Comparison of ENCODE assay signal across 37 cellular contexts in genomic region chr16:22675745-22676540, GRCh38.
"Had no signal": no experiment of that assay in that cellular context is flagged by ENCODE, and none has a peak within 500 bp of the region (broad histone marks: within the 10 kb centered on the region; RNA-seq: fewer than 3 reads in every experiment).

No MANE protein-coding gene starts in this region.

- H3K4me1 Mint-ChIP-seq: activated B cell treated with CpG ODN at 0.5 μM for 24 hours; activated CD8-positive, alpha-beta memory T cell treated with anti-CD3 and anti-CD28 coated beads, Interleukin-2, amount 10 ng/mL, durations not matched to agents 7 days and 5 days; activated naive CD8-positive, alpha-beta T cell treated with anti-CD3 and anti-CD28 coated beads for 36 hours; activated T-helper 17 cell treated with anti-CD3 and anti-CD28 coated beads, Interleukin-2, amount 50 U/mL, for 72 hours had no signal

- H3K4me3 Mint-ChIP-seq: activated B cell treated with CpG ODN at 0.5 μM for 24 hours; activated CD4-positive, alpha-beta memory T cell treated with anti-CD3 and anti-CD28 coated beads for 36 hours; activated CD8-positive, alpha-beta memory T cell treated with anti-CD3 and anti-CD28 coated beads, Interleukin-2, amount 10 ng/mL, durations not matched to agents 7 days and 5 days; activated naive CD8-positive, alpha-beta T cell treated with anti-CD3 and anti-CD28 coated beads for 36 hours; activated T-cell treated with anti-CD3 and anti-CD28 coated beads, Interleukin-2, amount 50 U/mL, for 72 hours; activated T-helper 17 cell treated with anti-CD3 and anti-CD28 coated beads, Interleukin-2, amount 50 U/mL, for 72 hours had no signal

- H3K36me3 Mint-ChIP-seq: activated CD4-positive, alpha-beta memory T cell treated with anti-CD3 and anti-CD28 coated beads for 36 hours; activated CD8-positive, alpha-beta memory T cell treated with anti-CD3 and anti-CD28 coated beads, Interleukin-2, amount 10 ng/mL, durations not matched to agents 7 days and 5 days; activated naive CD8-positive, alpha-beta T cell treated with anti-CD3 and anti-CD28 coated beads for 36 hours had no signal

- ATAC-seq: activated CD8-positive, alpha-beta memory T cell treated with anti-CD3 and anti-CD28 coated beads, Interleukin-2, amount 10 ng/mL, durations not matched to agents 7 days and 5 days; activated T-cell treated with anti-CD3 and anti-CD28 coated beads, Interleukin-2, amount 50 U/mL, for 72 hours; activated T-helper 17 cell treated with anti-CD3 and anti-CD28 coated beads, Interleukin-2, amount 50 U/mL, for 72 hours; PC-3 had no signal

- H3K27me3 ChIP-seq: Peyer's patch had no signal

- H3K36me3 ChIP-seq: brain microvascular endothelial cell, Peyer's patch had no signal

- H3K27ac ChIP-seq: brain microvascular endothelial cell, KMS-11, Peyer's patch, VCaP had no signal

- H3K9me3 ChIP-seq: Peyer's patch had no signal

- H3K9me3 Mint-ChIP-seq: activated B cell treated with CpG ODN at 0.5 μM for 24 hours; activated CD4-positive, alpha-beta memory T cell treated with anti-CD3 and anti-CD28 coated beads for 36 hours; activated naive CD8-positive, alpha-beta T cell treated with anti-CD3 and anti-CD28 coated beads for 36 hours; activated T-cell treated with anti-CD3 and anti-CD28 coated beads, Interleukin-2, amount 50 U/mL, for 72 hours; activated T-helper 17 cell treated with anti-CD3 and anti-CD28 coated beads, Interleukin-2, amount 50 U/mL, for 72 hours had no signal

- H3K4me1 ChIP-seq: Peyer's patch had no signal

- DNase-seq: activated B cell treated with CpG ODN at 0.5 μM for 24 hours; activated CD4-positive, alpha-beta memory T cell treated with anti-CD3 and anti-CD28 coated beads for 36 hours; activated CD4-positive, alpha-beta T cell treated with anti-CD3 and anti-CD28 coated beads for 4 hours; activated CD4-positive, alpha-beta T cell treated with anti-CD3 and anti-CD28 coated beads, Interleukin-2, amount 50 U/mL, for 1 hour; activated CD4-positive, CD25-positive, alpha-beta regulatory T cell treated with anti-CD3 and anti-CD28 coated beads, Interleukin-2, amount 50 U/mL, for 72 hours; activated CD8-positive, alpha-beta memory T cell treated with anti-CD3 and anti-CD28 coated beads, Interleukin-2, amount 10 ng/mL, durations not matched to agents 7 days and 5 days; activated effector memory CD4-positive, alpha-beta T cell treated with anti-CD3 and anti-CD28 coated beads, Interleukin-2, amount 50 U/mL, for 16 hours; activated naive CD4-positive, alpha-beta T cell; activated naive CD4-positive, alpha-beta T cell treated with anti-CD3 and anti-CD28 coated beads, Interleukin-2, amount 50 U/mL, for 16 hours; activated naive CD8-positive, alpha-beta T cell treated with anti-CD3 and anti-CD28 coated beads for 36 hours; activated T-cell treated with anti-CD3 and anti-CD28 coated beads, Interleukin-2, amount 50 U/mL, for 1 hour; activated T-cell treated with anti-CD3 and anti-CD28 coated beads, Interleukin-2, amount 50 U/mL, for 72 hours; amniotic stem cell; aorta; brain microvascular endothelial cell; central memory CD4-positive, alpha-beta T cell; MM.1S; MV-4-11; NCI-H1092; NCI-H1436 treated with DMSO at 0.1 percent for 48 hours; NCI-H1694 treated with DMSO at 0.1 percent for 48 hours; NCI-H2029; NCI-H510A; NCI-H526; NCI-H748 treated with DMSO at 0.1 percent for 48 hours; NK-92 treated with Interleukin-12 subunit alpha and Interleukin-12 subunit beta, amount 100 ng/mL, for 24 hours; PC-3; Peyer's patch; RPMI8226; SIG-M5; SW 1271; T-helper 1 cell; T-helper 2 cell; T-helper 9 cell had no signal

- H3K27me3 Mint-ChIP-seq: activated CD8-positive, alpha-beta memory T cell treated with anti-CD3 and anti-CD28 coated beads, Interleukin-2, amount 10 ng/mL, durations not matched to agents 7 days and 5 days; activated T-helper 17 cell treated with anti-CD3 and anti-CD28 coated beads, Interleukin-2, amount 50 U/mL, for 72 hours had no signal

- H3K27ac Mint-ChIP-seq: activated B cell treated with CpG ODN at 0.5 μM for 24 hours; activated CD4-positive, alpha-beta memory T cell treated with anti-CD3 and anti-CD28 coated beads for 36 hours; activated CD8-positive, alpha-beta memory T cell treated with anti-CD3 and anti-CD28 coated beads, Interleukin-2, amount 10 ng/mL, durations not matched to agents 7 days and 5 days; activated naive CD8-positive, alpha-beta T cell treated with anti-CD3 and anti-CD28 coated beads for 36 hours; activated T-cell treated with anti-CD3 and anti-CD28 coated beads, Interleukin-2, amount 50 U/mL, for 72 hours; activated T-helper 17 cell treated with anti-CD3 and anti-CD28 coated beads, Interleukin-2, amount 50 U/mL, for 72 hours had no signal
